In the genomic region with DNA sequence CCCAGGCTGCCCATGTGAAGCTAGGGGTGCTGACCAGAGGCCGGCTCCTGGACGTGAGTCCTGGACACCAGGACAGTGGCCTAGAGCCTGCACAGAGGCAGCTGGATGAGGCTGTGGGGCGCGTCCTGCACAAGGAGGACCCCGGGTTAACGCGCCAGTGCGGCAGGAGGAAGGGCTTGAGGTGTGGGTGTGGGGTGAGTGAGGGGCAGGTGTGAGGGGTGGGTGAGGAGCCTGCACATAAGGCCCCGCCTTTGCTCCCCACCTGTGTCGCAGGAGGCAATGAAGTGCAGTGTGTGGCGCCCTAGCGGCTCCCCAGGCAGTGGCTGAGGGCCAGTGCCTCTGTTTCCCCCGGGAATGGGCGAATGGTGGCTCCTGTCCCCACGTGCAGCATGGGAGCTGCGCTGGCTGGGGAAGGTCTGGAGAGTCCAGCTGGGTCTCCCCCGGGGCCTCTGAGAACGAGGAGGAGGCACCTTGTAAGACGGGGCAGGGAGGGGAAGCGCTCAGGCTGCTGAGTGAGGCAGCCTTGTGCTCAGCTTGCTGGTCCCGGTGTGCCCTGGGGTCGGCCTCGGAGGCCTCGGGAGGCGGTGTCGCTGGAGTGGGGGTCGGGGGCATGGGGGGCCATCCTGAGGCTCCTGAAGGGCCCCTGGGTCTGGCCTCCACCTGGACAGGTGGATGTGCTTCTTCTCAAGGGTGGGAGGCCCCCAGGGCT, we compare ENCODE assay signal across 1 cellular context.
TF ChIP-seq lines count a peak whose summit lies in the region.

No MANE protein-coding gene starts in this region.

TF ChIP-seq in H1, 55 proteins besides CTCF, POLR2A, EP300 and RAD21:
- no peak for TF ChIP-seq SP4 (IDR thresholded peaks at IDR 0.05; ENCODE audit: low read length)
- no peak for TF ChIP-seq SP1 (IDR thresholded peaks at IDR 0.05; ENCODE audit: low read depth, low read length)
- TF ChIP-seq, protein P1, sequence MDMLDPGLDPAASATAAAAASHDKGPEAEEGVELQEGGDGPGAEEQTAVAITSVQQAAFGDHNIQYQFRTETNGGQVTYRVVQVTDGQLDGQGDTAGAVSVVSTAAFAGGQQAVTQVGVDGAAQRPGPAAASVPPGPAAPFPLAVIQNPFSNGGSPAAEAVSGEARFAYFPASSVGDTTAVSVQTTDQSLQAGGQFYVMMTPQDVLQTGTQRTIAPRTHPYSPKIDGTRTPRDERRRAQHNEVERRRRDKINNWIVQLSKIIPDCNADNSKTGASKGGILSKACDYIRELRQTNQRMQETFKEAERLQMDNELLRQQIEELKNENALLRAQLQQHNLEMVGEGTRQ (IDR thresholded peaks at IDR 0.05; ENCODE audit: low read length): no peak
- no peak for TF ChIP-seq BACH1 (IDR thresholded peaks at IDR 0.05; ENCODE audit: low read length)
- TF ChIP-seq YY1 (IDR thresholded peaks at IDR 0.05; ENCODE audit: low read depth, low read length): no peak
- TF ChIP-seq, protein P2, sequence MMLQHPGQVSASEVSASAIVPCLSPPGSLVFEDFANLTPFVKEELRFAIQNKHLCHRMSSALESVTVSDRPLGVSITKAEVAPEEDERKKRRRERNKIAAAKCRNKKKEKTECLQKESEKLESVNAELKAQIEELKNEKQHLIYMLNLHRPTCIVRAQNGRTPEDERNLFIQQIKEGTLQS (IDR thresholded peaks at IDR 0.05; ENCODE audit: insufficient read depth, low read depth, low read length): no peak
TF ChIP-seq in H1: peak in this region for 0.
